16 cellular contexts compared by ENCODE assay signal in genomic region chr1:18328803-18329202, GRCh38.
A peak's percentile ranks its signal among the peaks of the same experiment; 100 is the strongest.
DNase-seq lines count a peak whose midpoint lies in the region; ATAC-seq lines count a peak whose summit lies in the region.
"Had no signal": no experiment of that assay in that cellular context is flagged by ENCODE, and none has a peak within 500 bp of the region (broad histone marks: within the 10 kb centered on the region; RNA-seq: fewer than 3 reads in every experiment).

No MANE protein-coding gene starts in this region.

- H3K9ac ChIP-seq in SK-N-MC (ENCODE audit: insufficient read length), result peak overlapping the region; percentile 43
- H3K9ac ChIP-seq: BLaER1 treated with 17β-estradiol and CSF1 and Interleukin-3, amounts not matched to agents 10 nM and 100 nM had no signal

- H3K4me3 ChIP-seq in SK-N-MC, result peak overlapping the region; percentile 51
- H3K4me3 ChIP-seq: A549; BLaER1 treated with 17β-estradiol and CSF1 and Interleukin-3, amounts not matched to agents 10 nM and 100 nM; GM12878; GM23338 had no signal

- ATAC-seq in GM21619 (IDR thresholded peaks at IDR 0.05; ENCODE audit: unreplicated experiment) (no peak), HG02623 (IDR thresholded peaks at IDR 0.05; ENCODE audit: unreplicated experiment) (no peak)
- ATAC-seq: A549; CD8-positive, alpha-beta T cell; GM12878; GM23338 had no signal

- no peaks in the 10 kb centered on the region for H3K9me3 ChIP-seq in SK-N-MC (ENCODE audit: low read depth, low read length)
- H3K9me3 ChIP-seq: A549; BLaER1 treated with 17β-estradiol and CSF1 and Interleukin-3, amounts not matched to agents 10 nM and 100 nM had no signal

- H3K36me3 ChIP-seq in SK-N-MC (ENCODE audit: insufficient read depth, low read length), result no peaks in the 10 kb centered on the region
- H3K36me3 ChIP-seq: BLaER1 treated with 17β-estradiol and CSF1 and Interleukin-3, amounts not matched to agents 10 nM and 100 nM had no signal

- peak overlapping the region; percentile 94 for H3K27ac ChIP-seq in SK-N-MC
- H3K27ac ChIP-seq: 22Rv1; A549; BLaER1 treated with 17β-estradiol and CSF1 and Interleukin-3, amounts not matched to agents 10 nM and 100 nM had no signal

- DNase-seq in NCI-H2171 treated with DMSO at 0.1 percent for 48 hours (lab: John Stamatoyannopoulos, UW), result peak; percentile 3
- no peak for DNase-seq in NCI-H2171 (lab: John Stamatoyannopoulos, UW)
- DNase-seq in SK-N-MC (ENCODE audit: low read depth, low spot score), result peak; percentile 75
- DNase-seq in cerebellum (ENCODE audit: low spot score), result peak; percentile 60
- no peak for DNase-seq in SKM-1 (lab: John Stamatoyannopoulos, UW; ENCODE audit: unreplicated experiment)
- DNase-seq in effector CD4-positive, alpha-beta T cell, result no peak
- DNase-seq: Calu3; CD8-positive, alpha-beta T cell; DMS79 treated with DMSO at 0.1 percent for 48 hours had no signal

Comparison
In these comparisons a context has a peak if more than half of its experiments do, and no peak if none do; other contexts are left out.
1. DNase-seq: peak in NCI-H2171 treated with DMSO at 0.1 percent for 48 hours (single experiment), SK-N-MC (single experiment) and cerebellum (single experiment); none in NCI-H2171 (single experiment), SKM-1 (single experiment) and effector CD4-positive, alpha-beta T cell (single experiment).